20 cellular contexts compared by ENCODE assay signal in the genomic region with DNA sequence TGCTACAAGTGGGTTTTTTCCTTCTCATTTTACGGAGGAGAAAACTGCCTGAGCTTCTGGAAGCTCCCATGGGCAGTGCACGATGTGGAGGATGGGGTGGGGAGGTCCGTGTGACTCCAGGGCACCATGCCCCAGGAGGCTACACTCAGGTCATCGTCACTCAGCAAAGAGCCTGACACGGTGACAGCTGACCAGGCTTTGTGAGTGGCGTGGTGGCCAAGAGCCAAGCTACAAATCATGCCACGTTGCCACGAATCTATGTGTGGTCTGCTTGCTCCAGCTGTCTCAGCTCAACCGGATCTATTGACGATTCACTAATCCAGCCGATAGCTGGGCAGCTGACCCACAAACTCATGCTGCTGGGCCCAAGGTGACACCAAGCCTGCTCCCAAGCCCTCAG. TPM values are rescaled to one million over a fixed set of nuclear protein-coding genes. Genes with fewer than 3 reads are reported as not detected.
DNase-seq lines count a peak whose midpoint lies in the region; ATAC-seq and TF ChIP-seq lines count a peak whose summit lies in the region.
"Had no signal": no experiment of that assay in that cellular context is flagged by ENCODE, and none has a peak within 500 bp of the region (broad histone marks: within the 10 kb centered on the region; RNA-seq: fewer than 3 reads in every experiment).

No MANE protein-coding gene starts in this region.

- H2AFZ ChIP-seq in Karpas-422 (ENCODE audit: low read length), result no peak overlapping the region

- no peak overlapping the region for H3K4me3 Mint-ChIP-seq in dendritic cell treated with granulocyte-macrophage colony-stimulating factor and Interleukin-4, amounts not matched to agents 40 ng/mL and 50 ng/mL, for 4 days

- no peaks in the 10 kb centered on the region for H3K9me2 ChIP-seq in Karpas-422 (replicated peaks; ENCODE audit: insufficient read depth, low read length)

- peaks cover 11% of the 10 kb centered on the region for H3K27me3 Mint-ChIP-seq in dendritic cell treated with granulocyte-macrophage colony-stimulating factor and Interleukin-4, amounts not matched to agents 40 ng/mL and 50 ng/mL, for 4 days

- H3K27me3 ChIP-seq in BLaER1, result no peaks in the 10 kb centered on the region
- no peaks in the 10 kb centered on the region for H3K27me3 ChIP-seq in left ventricle myocardium inferior (ENCODE audit: low read depth)
- H3K27me3 ChIP-seq in psoas muscle (ENCODE audit: insufficient read depth in 3 of 3, low read length in 2 of 3), result no peaks in the 10 kb centered on the region
- no peaks in the 10 kb centered on the region for H3K27me3 ChIP-seq in Karpas-422 (ENCODE audit: low read length)

- peak overlapping the region; percentile 89 for H3K4me2 ChIP-seq in BLaER1
- H3K4me2 ChIP-seq in Karpas-422 (ENCODE audit: low read depth, low read length, poor library complexity, severe bottlenecking), result no peak overlapping the region

- H3K27ac ChIP-seq in BLaER1 (no peak overlapping the region), left ventricle myocardium inferior (replicated peaks) (peak overlapping the region; percentile 84), psoas muscle (peak overlapping the region; percentile 99), Karpas-422 (ENCODE audit: low read length) (no peak overlapping the region)
- H3K27ac ChIP-seq: C4-2B had no signal

- peaks cover 32% of the 10 kb centered on the region for H3K4me1 ChIP-seq in BLaER1
- peaks cover 48% of the 10 kb centered on the region for H3K4me1 ChIP-seq in left ventricle myocardium inferior
- H3K4me1 ChIP-seq in psoas muscle, result peaks cover 38% of the 10 kb centered on the region
- H3K4me1 ChIP-seq in Karpas-422 (ENCODE audit: low read length), result no peaks in the 10 kb centered on the region

- peaks cover 14% of the 10 kb centered on the region for H3K9me3 Mint-ChIP-seq in dendritic cell treated with granulocyte-macrophage colony-stimulating factor and Interleukin-4, amounts not matched to agents 40 ng/mL and 50 ng/mL, for 4 days

- H3K79me2 ChIP-seq in Karpas-422 (ENCODE audit: low read length), result no peaks in the 10 kb centered on the region

- H3K4me3 ChIP-seq in BLaER1 (no peak overlapping the region), left ventricle myocardium inferior (no peak overlapping the region), psoas muscle (no peak overlapping the region), Karpas-422 (ENCODE audit: low read length) (no peak overlapping the region)

- peak; percentile 53 for DNase-seq in left ventricle myocardium inferior
- DNase-seq in psoas muscle, result peak; percentile 56 to 82
- no peak for DNase-seq in DMS114 treated with DMSO at 0.1 percent for 48 hours (lab: John Stamatoyannopoulos, UW; ENCODE audit: unreplicated experiment)
- no peak for DNase-seq in cortex of kidney (lab: John Stamatoyannopoulos, UW)
- no peak for DNase-seq in Karpas-422
- DNase-seq in NOMO-1 (lab: John Stamatoyannopoulos, UW; ENCODE audit: unreplicated experiment in 2 of 2), result no peak
- DNase-seq: COR-L47, DMS53, NCI-H1048, NCI-H1694 treated with DMSO at 0.1 percent for 48 hours, NCI-H2171 treated with DMSO at 0.1 percent for 48 hours, NCI-H774, SHP77 treated with DMSO at 0.1 percent for 48 hours had no signal

- intact Hi-C loops in dendritic cell treated with granulocyte-macrophage colony-stimulating factor and Interleukin-4, amounts not matched to agents 40 ng/mL and 50 ng/mL, for 4 days (cut with micrococcal nuclease), result no loop called here
- intact Hi-C loops in left ventricle myocardium inferior (cut with micrococcal nuclease) (no loop called here), psoas muscle (cut with DNase I) (no loop called here)

- no peak for TF ChIP-seq CTCF in left ventricle myocardium inferior (IDR thresholded peaks at IDR 0.05; ENCODE audit: borderline replicate concordance)
- no peak for TF ChIP-seq CTCF in psoas muscle (IDR thresholded peaks at IDR 0.05)

- peak overlapping the region; percentile 80 for H3K27ac Mint-ChIP-seq in dendritic cell treated with granulocyte-macrophage colony-stimulating factor and Interleukin-4, amounts not matched to agents 40 ng/mL and 50 ng/mL, for 4 days

- H3K9ac ChIP-seq in BLaER1, result no peak overlapping the region
- no peak overlapping the region for H3K9ac ChIP-seq in Karpas-422 (ENCODE audit: low read length)

- peaks cover 6% of the 10 kb centered on the region for H3K36me3 Mint-ChIP-seq in dendritic cell treated with granulocyte-macrophage colony-stimulating factor and Interleukin-4, amounts not matched to agents 40 ng/mL and 50 ng/mL, for 4 days (ENCODE audit: low read depth)

- WGBS in psoas muscle, 3 donors, result 27 to 43% (median 27%) methylated on average over 11 of the region's 11 CpGs

- peak; percentile 68 to 83 (median 78) for ATAC-seq in psoas muscle
- ATAC-seq: Panc1 had no signal

- H3K9me3 ChIP-seq in BLaER1 (peaks cover 9% of the 10 kb centered on the region; the same call in 1 of the 2 replicates), left ventricle myocardium inferior (replicated peaks) (peaks cover 14% of the 10 kb centered on the region), psoas muscle (peaks cover 3% of the 10 kb centered on the region), Karpas-422 (ENCODE audit: low read length) (no peaks in the 10 kb centered on the region)

- H3K36me3 ChIP-seq in BLaER1 (no peaks in the 10 kb centered on the region), left ventricle myocardium inferior (no peaks in the 10 kb centered on the region), psoas muscle (ENCODE audit: insufficient read depth in 1 of 2, low read depth in 1 of 2) (no peaks in the 10 kb centered on the region), Karpas-422 (ENCODE audit: insufficient read depth, low read length) (no peaks in the 10 kb centered on the region)

- peaks cover 16% of the 10 kb centered on the region for H4K20me1 ChIP-seq in BLaER1
- no peaks in the 10 kb centered on the region for H4K20me1 ChIP-seq in Karpas-422 (ENCODE audit: insufficient read depth, low read depth, low read length)

- peaks cover 48% of the 10 kb centered on the region for H3K4me1 Mint-ChIP-seq in dendritic cell treated with granulocyte-macrophage colony-stimulating factor and Interleukin-4, amounts not matched to agents 40 ng/mL and 50 ng/mL, for 4 days (ENCODE audit: low read depth)

RNA-seq across cellular contexts. Expression of a gene that starts 27.6 kb away (rescaled TPM):
- total RNA-seq in left ventricle myocardium inferior (136 TPM), psoas muscle (100 to 1,000 TPM in 3 of 4 donors, 10 to 100 TPM in 1; 83.8 to 356 (median 128) TPM)
- polyA plus RNA-seq in psoas muscle, result 10 to 100 TPM in 2 of 3 donors, 1 to 10 TPM in 1; 4.2 to 30.9 (median 24.7) TPM
- total RNA-seq in Karpas-422 (2014; rRNA removed; shearing (Covaris generic); ENCODE audit: low replicate concordance), result not detected in 2 replicates
- total RNA-seq: A172, HT1080, NCI-H460 had no signal

Comparison
In these comparisons a context has a peak if more than half of its experiments do, and no peak if none do; other contexts are left out.
1. H3K27ac ChIP-seq: peak in left ventricle myocardium inferior (single experiment) and psoas muscle (single experiment); none in BLaER1 (single experiment) and Karpas-422 (single experiment).
2. DNase-seq: peak in left ventricle myocardium inferior (single experiment) and psoas muscle (2 of 2); none in DMS114 treated with DMSO at 0.1 percent for 48 hours (single experiment), cortex of kidney (single experiment), Karpas-422 (single experiment) and NOMO-1 (0 of 2).
3. RNA of a gene that starts 27.6 kb away (total RNA-seq): 83.8 to 356 TPM in psoas muscle and 136 TPM in left ventricle myocardium inferior (single experiment); not detected in Karpas-422; every median in the first group is over 10 times any median in the second.